25 cellular contexts compared by ENCODE assay signal in genomic region chr3:62175161-62175560, GRCh38.
"Had no signal": no experiment of that assay in that cellular context is flagged by ENCODE, and none has a peak within 500 bp of the region (broad histone marks: within the 10 kb centered on the region; RNA-seq: fewer than 3 reads in every experiment).

No MANE protein-coding gene starts in this region.

- H3K27ac ChIP-seq: stomach, suprapubic skin, testis, thoracic aorta, tibial artery, tibial nerve, transverse colon, upper lobe of left lung, upper lobe of right lung, uterus, vagina had no signal

- H3K9me3 ChIP-seq: stomach, suprapubic skin, testis, thoracic aorta, tibial artery, tibial nerve, transverse colon, upper lobe of left lung, upper lobe of right lung, uterus, vagina had no signal

- H3K4me1 ChIP-seq: stomach, suprapubic skin, transverse colon, upper lobe of right lung, uterus, vagina had no signal

- H3K4me3 ChIP-seq: stomach, suprapubic skin, testis, thoracic aorta, tibial artery, tibial nerve, transverse colon, upper lobe of left lung, upper lobe of right lung, uterus, vagina had no signal

- H3K36me3 ChIP-seq: stomach, suprapubic skin, thoracic aorta, transverse colon, upper lobe of left lung, upper lobe of right lung, uterus, vagina had no signal

- H3K27me3 ChIP-seq: stomach, suprapubic skin, testis, tibial artery, tibial nerve, transverse colon, upper lobe of left lung, upper lobe of right lung, uterus, vagina had no signal

- DNase-seq: stimulated activated CD4-positive, alpha-beta T cell treated with anti-CD3 and anti-CD28 coated beads, Interleukin-2, amount 100 ng/mL, for 48 hours; stimulated activated CD4-positive, alpha-beta T cell treated with anti-CD3 and anti-CD28 coated beads, Interleukin-4, amount 100 ng/mL, for 1 hour; stimulated activated CD4-positive, alpha-beta T cell treated with anti-CD3 and anti-CD28 coated beads, Interleukin-4, amount 100 ng/mL, for 24 hours; stimulated activated CD4-positive, alpha-beta T cell treated with anti-CD3 and anti-CD28 coated beads, Interleukin-4, amount 100 ng/mL, for 4 hours; stimulated activated CD8-positive, alpha-beta memory T cell treated with anti-CD3 and anti-CD28 coated beads, Interleukin-4, amount 100 ng/mL, for 48 hours; stimulated activated naive B cell treated with anti-CD40 and anti-IgM and Interleukin-4, amounts not matched to agents 10 μg/mL and 1 μg/mL and 100 μg/mL, for 72 hours; stimulated activated naive CD4-positive, alpha-beta T cell; stimulated activated naive CD4-positive, alpha-beta T cell treated with Interleukin-2 at 50 U/mL for 16 hours; stimulated activated naive CD8-positive, alpha-beta T cell treated with anti-CD3 and anti-CD28 coated beads, Interleukin-15, amount 100 ng/mL, for 72 hours; stimulated activated naive CD8-positive, alpha-beta T cell treated with anti-CD3 and anti-CD28 coated beads, Interleukin-15, Interleukin-2, amounts not matched to agents 100 U/mL and 50 U/mL, for 24 hours; stomach; substantia nigra; testis; tibial artery; transverse colon; trophoblast cell; upper lobe of left lung; upper lobe of right lung; uterus had no signal

- ATAC-seq: stimulated activated effector memory CD8-positive, alpha-beta T cell treated with anti-CD3 and anti-CD28 coated beads, Interleukin-12 subunit alpha, Interleukin-12 subunit beta, amount 100 ng/mL, for 72 hours; stimulated activated memory B cell treated with anti-CD40 and anti-IgM and Interleukin-4, amounts not matched to agents 10 μg/mL and 1 μg/mL and 100 μg/mL, for 72 hours; stimulated activated naive B cell treated with anti-CD40 and anti-IgM and Interleukin-4, amounts not matched to agents 10 μg/mL and 1 μg/mL and 100 μg/mL, for 72 hours; stimulated activated naive CD8-positive, alpha-beta T cell treated with anti-CD3 and anti-CD28 coated beads, Interleukin-15, amount 100 ng/mL, for 72 hours; stimulated activated naive CD8-positive, alpha-beta T cell treated with anti-CD3 and anti-CD28 coated beads, Interleukin-15, Interleukin-2, amounts not matched to agents 100 U/mL and 50 U/mL, for 24 hours; upper lobe of right lung had no signal
